ENCODE assay signal across 19 cellular contexts in genomic region chr13:23477096-23477495, GRCh38. TPM values are rescaled to one million over a fixed set of nuclear protein-coding genes. Genes with fewer than 3 reads are reported as not detected.
DNase-seq lines count a peak whose midpoint lies in the region; ATAC-seq and TF ChIP-seq lines count a peak whose summit lies in the region.
"Had no signal": no experiment of that assay in that cellular context is flagged by ENCODE, and none has a peak within 500 bp of the region (broad histone marks: within the 10 kb centered on the region; RNA-seq: fewer than 3 reads in every experiment).

No MANE protein-coding gene starts in this region.

- H3K27me3 ChIP-seq in IMR-90 (ENCODE audit: control insufficient read depth, insufficient read depth, low read length) (no peaks in the 10 kb centered on the region), brain microvascular endothelial cell (replicated peaks) (no peaks in the 10 kb centered on the region), esophagus muscularis mucosa (no peaks in the 10 kb centered on the region)

- TF ChIP-seq POLR2A in IMR-90 (IDR thresholded peaks at IDR 0.05; ENCODE audit: low read depth, low read length) (no peak), esophagus muscularis mucosa (IDR thresholded peaks at IDR 0.05; ENCODE audit: low read depth) (no peak)

- ATAC-seq in IMR-90 (ENCODE audit: low read depth) (no peak), HG03039 (IDR thresholded peaks at IDR 0.05; ENCODE audit: unreplicated experiment) (no peak), GM21367 (IDR thresholded peaks at IDR 0.05; ENCODE audit: unreplicated experiment) (no peak)
- ATAC-seq: HCT116, K562 had no signal

- H3K27me3 Mint-ChIP-seq in activated T-helper 1 cell treated with anti-CD3 and anti-CD28 coated beads, Interleukin-12 subunit alpha, Interleukin-12 subunit beta, Interleukin-2, Interleukin-4 antibody, amounts not matched to agents 30 ng/mL and 10 ng/mL and 1 ng/mL, durations not matched to agents 14 hours and 24 hours and 36 hours (ENCODE audit: insufficient read depth), result peaks cover 6% of the 10 kb centered on the region

- H3K27ac ChIP-seq in IMR-90 (ENCODE audit: insufficient read depth, low read length), result no peak overlapping the region
- peak overlapping the region; percentile 53 for H3K27ac ChIP-seq in brain microvascular endothelial cell
- no peak overlapping the region for H3K27ac ChIP-seq in esophagus muscularis mucosa (replicated peaks in 1 of 4)
- H3K27ac ChIP-seq: C4-2B had no signal

- no peak overlapping the region for H3K9ac ChIP-seq in IMR-90 (ENCODE audit: low read depth, low read length)

- H3K4me1 ChIP-seq in IMR-90 (ENCODE audit: control insufficient read depth, insufficient read depth, low read length) (no peaks in the 10 kb centered on the region), esophagus muscularis mucosa (peaks cover 0 to 4% (median 2%) of the 10 kb centered on the region in 4 donors)

- H3K27ac Mint-ChIP-seq in activated T-helper 1 cell treated with anti-CD3 and anti-CD28 coated beads, Interleukin-12 subunit alpha, Interleukin-12 subunit beta, Interleukin-2, Interleukin-4 antibody, amounts not matched to agents 30 ng/mL and 10 ng/mL and 1 ng/mL, durations not matched to agents 14 hours and 24 hours and 36 hours, result no peak overlapping the region
- H3K27ac Mint-ChIP-seq: CD4-positive, alpha-beta T cell; HFFc6 had no signal

- no peak overlapping the region for H3K23ac ChIP-seq in IMR-90 (ENCODE audit: low read depth, low read length)

- DNase-seq in IMR-90 (peak; percentile 22), SK-MEL-5 (ENCODE audit: low read depth, low spot score) (peak; percentile 37), brain microvascular endothelial cell (no peak), fibroblast of pulmonary artery (ENCODE audit: low read depth) (peak; percentile 24), esophagus muscularis mucosa (ENCODE audit: extremely low spot score) (no peak)
- DNase-seq in activated T-helper 1 cell treated with anti-CD3 and anti-CD28 coated beads, Interleukin-12 subunit alpha, Interleukin-12 subunit beta, Interleukin-2, Interleukin-4 antibody, amounts not matched to agents 30 ng/mL and 10 ng/mL and 1 ng/mL, durations not matched to agents 14 hours and 24 hours and 36 hours (ENCODE audit: low spot score), result no peak
- DNase-seq: ACHN; AML-193; Caco-2; CD4-positive, alpha-beta T cell; GDM1; GOT3; H7; HFFc6 had no signal

- no peak overlapping the region for H4K91ac ChIP-seq in IMR-90 (ENCODE audit: insufficient read depth, low read depth, low read length)

- no peaks in the 10 kb centered on the region for H3K36me3 Mint-ChIP-seq in activated T-helper 1 cell treated with anti-CD3 and anti-CD28 coated beads, Interleukin-12 subunit alpha, Interleukin-12 subunit beta, Interleukin-2, Interleukin-4 antibody, amounts not matched to agents 30 ng/mL and 10 ng/mL and 1 ng/mL, durations not matched to agents 14 hours and 24 hours and 36 hours (ENCODE audit: low read depth)

- in situ Hi-C loops in IMR-90 (cut with MboI; ENCODE audit: low sequenced_read_pairs) (no loop called here), SK-MEL-5 (cut with HindIII; ENCODE audit: low pct_unique_long_range_greater_than_20kb, low sequenced_read_pairs) (no loop called here), brain microvascular endothelial cell (cut with HindIII; ENCODE audit: low pct_ligation_motif_present, low sequenced_read_pairs) (loop anchor here (10.0 kb wide), 1 partner anchor 78 kb away; no protein-coding TSS in a partner anchor)

- TF ChIP-seq EP300 in esophagus muscularis mucosa (IDR thresholded peaks at IDR 0.05), result no peak

- H3K4me3 ChIP-seq in IMR-90 (ENCODE audit: insufficient read depth, low read depth, low read length) (no peak overlapping the region), brain microvascular endothelial cell (ENCODE audit: low read depth, low read length) (no peak overlapping the region), fibroblast of pulmonary artery (replicated peaks; ENCODE audit: low read depth, low read length) (no peak overlapping the region), esophagus muscularis mucosa (no peak overlapping the region)
- H3K4me3 ChIP-seq: K562 had no signal

- H2AK9ac ChIP-seq in IMR-90 (replicated peaks; ENCODE audit: low read depth, low read length, poor library complexity), result no peak overlapping the region

- H2BK5ac ChIP-seq in IMR-90 (ENCODE audit: low read depth, low read length, poor library complexity, severe bottlenecking), result no peak overlapping the region

- H3K9me3 ChIP-seq in IMR-90 (ENCODE audit: control insufficient read depth, insufficient read depth, low read length) (peaks cover 8% of the 10 kb centered on the region), esophagus muscularis mucosa (peaks cover 0 to 16% (median 8%) of the 10 kb centered on the region in 4 donors)

- dilution Hi-C loops in IMR-90 (cut with HindIII; ENCODE audit: low sequenced_read_pairs, unreplicated experiment), result no loop called here

- H3K14ac ChIP-seq in IMR-90 (replicated peaks; ENCODE audit: low read depth, low read length), result no peak overlapping the region

- intact Hi-C loops in IMR-90 (cut with micrococcal nuclease) (no loop called here), esophagus muscularis mucosa (cut with DNase I) (no loop called here)
- intact Hi-C loops in activated T-helper 1 cell treated with anti-CD3 and anti-CD28 coated beads, Interleukin-12 subunit alpha, Interleukin-12 subunit beta, Interleukin-2, Interleukin-4 antibody, amounts not matched to agents 30 ng/mL and 10 ng/mL and 1 ng/mL, durations not matched to agents 14 hours and 24 hours and 36 hours (cut with micrococcal nuclease), result no loop called here

- POLR2A ChIA-PET in IMR-90 (lab: Charles Lee; ENCODE audit: unreplicated experiment), result no interaction called here

- H3K18ac ChIP-seq in IMR-90 (ENCODE audit: low read depth, low read length), result no peak overlapping the region

- no peak overlapping the region for H2AFZ ChIP-seq in IMR-90 (replicated peaks; ENCODE audit: low read length, poor library complexity)

- TF ChIP-seq CTCF in IMR-90 (conservative IDR thresholded peaks at IDR 0.05; ENCODE audit: low read depth, low read length), result no peak
- TF ChIP-seq CTCF in brain microvascular endothelial cell (IDR thresholded peaks at IDR 0.05; ENCODE audit: low read depth, low read length, missing control alignments), result no peak
- no peak for TF ChIP-seq CTCF in fibroblast of pulmonary artery (IDR thresholded peaks at IDR 0.05; ENCODE audit: low read length, missing control alignments)
- TF ChIP-seq CTCF in esophagus muscularis mucosa (IDR thresholded peaks at IDR 0.05), result no peak

- no peaks in the 10 kb centered on the region for H3K79me1 ChIP-seq in IMR-90 (ENCODE audit: low read depth in 1 of 2, low read length in 2 of 2)

- no peak overlapping the region for H3K4ac ChIP-seq in IMR-90 (ENCODE audit: low read depth, low read length)

- CTCF ChIA-PET in IMR-90 (lab: Yijun Ruan, JAX), result no interaction called here

- peaks cover 16% of the 10 kb centered on the region for H3K9me3 Mint-ChIP-seq in activated T-helper 1 cell treated with anti-CD3 and anti-CD28 coated beads, Interleukin-12 subunit alpha, Interleukin-12 subunit beta, Interleukin-2, Interleukin-4 antibody, amounts not matched to agents 30 ng/mL and 10 ng/mL and 1 ng/mL, durations not matched to agents 14 hours and 24 hours and 36 hours

- H3K4me2 ChIP-seq in IMR-90 (ENCODE audit: low read depth, low read length), result no peak overlapping the region

- H3K36me3 ChIP-seq in IMR-90 (ENCODE audit: control insufficient read depth, insufficient read depth, low read length), result no peaks in the 10 kb centered on the region
- no peaks in the 10 kb centered on the region for H3K36me3 ChIP-seq in brain microvascular endothelial cell (replicated peaks)
- H3K36me3 ChIP-seq in esophagus muscularis mucosa, result no peaks in the 10 kb centered on the region

- no peak overlapping the region for H4K8ac ChIP-seq in IMR-90 (ENCODE audit: low read depth in 2 of 2, low read length in 2 of 2)

- H3K9me1 ChIP-seq in IMR-90 (ENCODE audit: insufficient read depth, low read length), result no peaks in the 10 kb centered on the region

- no peak overlapping the region for H3K4me3 Mint-ChIP-seq in activated T-helper 1 cell treated with anti-CD3 and anti-CD28 coated beads, Interleukin-12 subunit alpha, Interleukin-12 subunit beta, Interleukin-2, Interleukin-4 antibody, amounts not matched to agents 30 ng/mL and 10 ng/mL and 1 ng/mL, durations not matched to agents 14 hours and 24 hours and 36 hours
- H3K4me3 Mint-ChIP-seq: CD4-positive, alpha-beta T cell; HFFc6 had no signal

- H3K56ac ChIP-seq in IMR-90 (ENCODE audit: extremely low read depth, insufficient read depth, low read length), result no peak overlapping the region

- no TSS peak for BruUV-seq in IMR-90 (replicated peaks; lab: Mats Ljungman, UMichigan)

- no peak overlapping the region for H2BK120ac ChIP-seq in IMR-90 (ENCODE audit: low read depth, low read length)

- no peak for TF ChIP-seq RAD21 in IMR-90 (IDR thresholded peaks at IDR 0.05; ENCODE audit: low read length)

- no peak overlapping the region for H2BK15ac ChIP-seq in IMR-90 (ENCODE audit: low read depth, low read length)

- no peaks in the 10 kb centered on the region for H3K4me1 Mint-ChIP-seq in activated T-helper 1 cell treated with anti-CD3 and anti-CD28 coated beads, Interleukin-12 subunit alpha, Interleukin-12 subunit beta, Interleukin-2, Interleukin-4 antibody, amounts not matched to agents 30 ng/mL and 10 ng/mL and 1 ng/mL, durations not matched to agents 14 hours and 24 hours and 36 hours (ENCODE audit: low read depth)

- no peak overlapping the region for H2BK20ac ChIP-seq in IMR-90 (ENCODE audit: low read depth, low read length)

- H4K5ac ChIP-seq in IMR-90 (ENCODE audit: low read depth, low read length), result no peak overlapping the region

- H4K20me1 ChIP-seq in IMR-90 (ENCODE audit: insufficient read depth, low read length), result no peaks in the 10 kb centered on the region

- H2AK5ac ChIP-seq in IMR-90 (ENCODE audit: low read depth, low read length), result no peak overlapping the region

TF ChIP-seq in IMR-90, 13 proteins besides CTCF, POLR2A, EP300 and RAD21 (continues in another document):
- TF ChIP-seq NFE2L2 (IDR thresholded peaks at IDR 0.05; ENCODE audit: low read depth, low read length) (no peak), CHD1 (IDR thresholded peaks at IDR 0.05; ENCODE audit: low read depth, low read length) (no peak), SMC3 (IDR thresholded peaks at IDR 0.05; ENCODE audit: low read depth, low read length) (no peak), MAZ (IDR thresholded peaks at IDR 0.05; ENCODE audit: borderline replicate concordance, low read depth, low read length) (no peak)

RNA-seq across cellular contexts. Expression of gene SACS, which starts 43.6 kb away (rescaled TPM):
- total RNA-seq in IMR-90 (2012; rRNA removed) (121 and 174 TPM in 2 replicates), esophagus muscularis mucosa (10 to 100 TPM; 45.1 to 70.1 (median 65.3) TPM)
- polyA plus RNA-seq in IMR-90 (2012; rRNA removed), result 12.1 and 14.7 TPM in 2 replicates
- polyA plus RNA-seq in IMR-90 (2012; cell fraction: cytosol; rRNA removed), result 5.2 and 9.7 TPM in 2 replicates
- 12.1 and 25.9 TPM in 2 replicates for polyA plus RNA-seq in IMR-90 (2012; cell fraction: nucleus; rRNA removed; ENCODE audit: low replicate concordance)
- 41.0 and 44.8 TPM in 2 replicates for total RNA-seq in SK-MEL-5 (2014; rRNA removed; shearing (Covaris generic))
- 15.0 and 17.7 TPM in 2 replicates for polyA plus RNA-seq in SK-MEL-5 (2015; cell fraction: cytosol; rRNA removed)
- polyA plus RNA-seq in SK-MEL-5 (2015; cell fraction: nucleus; rRNA removed), result 90.1 and 114 TPM in 2 replicates
- total RNA-seq in activated T-helper 1 cell treated with anti-CD3 and anti-CD28 coated beads, Interleukin-12 subunit alpha, Interleukin-12 subunit beta, Interleukin-2, Interleukin-4 antibody, amounts not matched to agents 30 ng/mL and 10 ng/mL and 1 ng/mL, durations not matched to agents 14 hours and 24 hours and 36 hours, result 32.1 and 32.4 TPM in 2 replicates

Comparison
In these comparisons a context has a peak if more than half of its experiments do, and no peak if none do; other contexts are left out.
1. DNase-seq: peak in IMR-90 (single experiment), SK-MEL-5 (single experiment) and fibroblast of pulmonary artery (single experiment); none in brain microvascular endothelial cell (single experiment), activated T-helper 1 cell treated with anti-CD3 and anti-CD28 coated beads, Interleukin-12 subunit alpha, Interleukin-12 subunit beta, Interleukin-2, Interleukin-4 antibody, amounts not matched to agents 30 ng/mL and 10 ng/mL and 1 ng/mL, durations not matched to agents 14 hours and 24 hours and 36 hours (single experiment) and esophagus muscularis mucosa (single experiment).